10 cellular contexts compared by ENCODE assay signal in the genomic region with DNA sequence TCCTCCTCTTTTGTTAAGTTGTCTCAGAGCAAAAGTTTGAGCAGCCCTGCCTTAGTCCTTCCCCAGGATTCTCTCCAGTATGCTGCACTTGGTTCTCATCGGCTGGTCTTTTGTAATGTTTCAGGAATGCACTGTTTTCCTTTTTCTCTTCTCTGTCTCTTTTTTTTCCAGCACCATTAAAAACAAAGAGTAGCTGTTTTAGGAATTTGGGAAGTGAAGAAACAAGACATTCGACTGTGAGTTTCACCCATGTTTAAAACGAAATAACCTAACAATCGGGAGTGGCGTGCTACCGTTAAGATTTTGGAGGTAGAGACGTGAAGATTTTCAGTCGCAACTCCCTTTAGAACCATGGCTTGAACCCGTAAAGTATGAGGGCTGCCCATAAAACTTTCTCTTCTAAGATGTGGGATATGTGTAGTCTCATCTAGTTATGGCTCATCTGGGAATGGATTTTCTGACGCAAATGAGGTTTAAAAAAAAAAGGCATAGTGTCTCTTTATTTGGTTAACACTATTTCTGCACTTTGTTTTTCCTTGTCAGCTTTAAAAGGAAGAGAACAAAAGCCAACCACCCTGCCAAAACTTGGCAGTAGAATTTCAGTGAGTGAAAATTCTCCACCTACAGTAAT. TPM values are rescaled to one million over a fixed set of nuclear protein-coding genes. Genes with fewer than 3 reads are reported as not detected.
DNase-seq lines count a peak whose midpoint lies in the region; ATAC-seq and TF ChIP-seq lines count a peak whose summit lies in the region.
"Had no signal": no experiment of that assay in that cellular context is flagged by ENCODE, and none has a peak within 500 bp of the region (broad histone marks: within the 10 kb centered on the region; RNA-seq: fewer than 3 reads in every experiment).

No MANE protein-coding gene starts in this region.

- H3K9me3 ChIP-seq in SJSA1 (replicated peaks) (no peaks in the 10 kb centered on the region), ovary (no peaks in the 10 kb centered on the region), aorta (ENCODE audit: control insufficient read depth, low read length) (no peaks in the 10 kb centered on the region)
- H3K9me3 ChIP-seq in CD4-positive, alpha-beta memory T cell (ENCODE audit: control insufficient read depth in 1 of 2, low read length in 2 of 2), result no peaks in the 10 kb centered on the region

- H3K36me3 ChIP-seq in SJSA1 (no peaks in the 10 kb centered on the region), ovary (no peaks in the 10 kb centered on the region), aorta (ENCODE audit: control insufficient read depth in 1 of 2, insufficient read depth in 2 of 2, low read length in 1 of 2) (no peaks in the 10 kb centered on the region)
- no peaks in the 10 kb centered on the region for H3K36me3 ChIP-seq in CD4-positive, alpha-beta memory T cell (ENCODE audit: insufficient read depth, low read length)

- 3 to 16% (median 13%) methylated on average over 10 of the region's 10 CpGs for WGBS in ovary, 3 donors
- 1 to 7% methylated on average over 10 of the region's 10 CpGs for WGBS in aorta, 2 donors

- intact Hi-C loops in ovary (cut with DNase I) (loop anchor here in 1 of 4 donors (10.0 kb wide), 1 partner anchor 57 kb away; the partner anchor contains the start of gene PRIM2), aorta (cut with DNase I) (no loop called here)
- intact Hi-C loops in CD4-positive, alpha-beta memory T cell (cut with micrococcal nuclease), result no loop called here

- no peak overlapping the region for H3K27ac Mint-ChIP-seq in naive thymus-derived CD8-positive, alpha-beta T cell
- H3K27ac Mint-ChIP-seq in CD4-positive, alpha-beta memory T cell, result no peak overlapping the region

- H3K27me3 ChIP-seq in SJSA1 (replicated peaks) (no peaks in the 10 kb centered on the region), ovary (no peaks in the 10 kb centered on the region), aorta (ENCODE audit: control insufficient read depth in 1 of 2, insufficient read depth in 2 of 2, low read length in 1 of 2) (no peaks in the 10 kb centered on the region)
- no peaks in the 10 kb centered on the region for H3K27me3 ChIP-seq in CD4-positive, alpha-beta memory T cell (ENCODE audit: insufficient read depth, low read length)

- no peak for TF ChIP-seq CTCF in fibroblast of pulmonary artery (IDR thresholded peaks at IDR 0.05; ENCODE audit: low read length, missing control alignments)
- no peak for TF ChIP-seq CTCF in ovary (IDR thresholded peaks at IDR 0.05)

- H3K27me3 Mint-ChIP-seq in naive thymus-derived CD8-positive, alpha-beta T cell, result peaks cover under 1 to 30% (median 5%) of the 10 kb centered on the region in 5 donors
- peaks cover 1 to 2% of the 10 kb centered on the region in 2 donors for H3K27me3 Mint-ChIP-seq in CD4-positive, alpha-beta memory T cell

- no peak overlapping the region for H3K4me3 Mint-ChIP-seq in naive thymus-derived CD8-positive, alpha-beta T cell
- H3K4me3 Mint-ChIP-seq in CD4-positive, alpha-beta memory T cell, result no peak overlapping the region

- H3K9me3 Mint-ChIP-seq in naive thymus-derived CD8-positive, alpha-beta T cell, result no peaks in the 10 kb centered on the region
- no peaks in the 10 kb centered on the region for H3K9me3 Mint-ChIP-seq in CD4-positive, alpha-beta memory T cell

- peak; percentile 72 for ATAC-seq in aorta (ENCODE audit: low FRiP score)
- no peak for ATAC-seq in naive thymus-derived CD8-positive, alpha-beta T cell

- CTCF ChIA-PET in CD4-positive, alpha-beta memory T cell (lab: Charles Lee; ENCODE audit: partially characterized antibody), result interaction anchor here (1.2 kb wide), 1 partner anchor 9 kb away, joined by 4 read pairs; no protein-coding TSS in a partner anchor

- DNase-seq in SJSA1 (ENCODE audit: low read depth in 1 of 2, low spot score in 2 of 2), result peak in 1 of 2 experiments; percentile 87
- DNase-seq in fibroblast of pulmonary artery (ENCODE audit: low read depth), result peak; percentile 76
- DNase-seq in ovary, result no peak
- no peak for DNase-seq in aorta
- DNase-seq in naive thymus-derived CD8-positive, alpha-beta T cell, result no peak
- DNase-seq in CD4-positive, alpha-beta memory T cell, result no peak
- no peak for DNase-seq in activated CD4-positive, alpha-beta T cell treated with anti-CD3 and anti-CD28 coated beads, Interleukin-2, amount 50 U/mL, for 48 hours
- DNase-seq: effector CD4-positive, alpha-beta T cell; NCI-H146 had no signal

- no peaks in the 10 kb centered on the region for H3K4me1 Mint-ChIP-seq in naive thymus-derived CD8-positive, alpha-beta T cell
- no peaks in the 10 kb centered on the region for H3K4me1 Mint-ChIP-seq in CD4-positive, alpha-beta memory T cell

- POLR2A ChIA-PET in naive thymus-derived CD8-positive, alpha-beta T cell (lab: Charles Lee), result no interaction called here
- POLR2A ChIA-PET in CD4-positive, alpha-beta memory T cell (lab: Charles Lee; ENCODE audit: partially characterized antibody), result no interaction called here

- peak overlapping the region; percentile 22 for H3K4me3 ChIP-seq in SJSA1
- H3K4me3 ChIP-seq in fibroblast of pulmonary artery (replicated peaks; ENCODE audit: low read depth, low read length), result no peak overlapping the region
- H3K4me3 ChIP-seq in ovary, result peak overlapping the region; percentile 25
- peak overlapping the region in 1 of 2 donors; percentile 11 for H3K4me3 ChIP-seq in aorta (ENCODE audit: low read length in 2 of 2)
- no peak overlapping the region for H3K4me3 ChIP-seq in CD4-positive, alpha-beta memory T cell (ENCODE audit: low read length in 2 of 2)

- TF ChIP-seq EP300 in ovary (IDR thresholded peaks at IDR 0.05), result no peak

- peaks cover 60% of the 10 kb centered on the region for H3K4me1 ChIP-seq in SJSA1 (replicated peaks)
- peaks cover 13% of the 10 kb centered on the region for H3K4me1 ChIP-seq in ovary (ENCODE audit: insufficient read depth)
- H3K4me1 ChIP-seq in aorta (ENCODE audit: control insufficient read depth in 1 of 2, insufficient read depth in 2 of 2, low read length in 2 of 2), result peaks cover 2 to 16% of the 10 kb centered on the region in 2 donors
- no peaks in the 10 kb centered on the region for H3K4me1 ChIP-seq in CD4-positive, alpha-beta memory T cell (ENCODE audit: insufficient read depth, low read length)

- TF ChIP-seq POLR2A in ovary (IDR thresholded peaks at IDR 0.05), result no peak

- H3K27ac ChIP-seq in SJSA1, result peak overlapping the region; percentile 94
- peak overlapping the region; percentile 14 to 86 for H3K27ac ChIP-seq in ovary
- H3K27ac ChIP-seq in aorta (ENCODE audit: low read depth in 1 of 2, low read length in 2 of 2), result peak overlapping the region; percentile 92
- H3K27ac ChIP-seq in CD4-positive, alpha-beta memory T cell (ENCODE audit: low read depth, low read length), result no peak overlapping the region
- H3K27ac ChIP-seq: HL-60 had no signal

- H3K36me3 Mint-ChIP-seq in naive thymus-derived CD8-positive, alpha-beta T cell, result no peaks in the 10 kb centered on the region
- no peaks in the 10 kb centered on the region for H3K36me3 Mint-ChIP-seq in CD4-positive, alpha-beta memory T cell

RNA-seq across cellular contexts. Expression of gene RAB23, which starts 35.9 kb away (rescaled TPM):
- 77.8 and 94.3 TPM in 2 replicates for total RNA-seq in SJSA1 (2014; rRNA removed; shearing (Covaris generic))
- total RNA-seq in ovary (10 to 100 TPM; 14.2 to 24.7 (median 15.8) TPM), aorta (10 to 100 TPM; 55.9 to 59.2 TPM)
- polyA plus RNA-seq in ovary (10 to 100 TPM; 16.7 to 31.0 TPM), aorta (10 to 100 TPM; 24.8 to 47.1 TPM)
- total RNA-seq in naive thymus-derived CD8-positive, alpha-beta T cell, result 1 to 10 TPM in 1 of 2 experiments, under 1 TPM in 1; 0.73 to 1.3 TPM
- polyA plus RNA-seq in naive thymus-derived CD8-positive, alpha-beta T cell, result under 1 TPM; 0.53 to 0.97 (median 0.56) TPM
- total RNA-seq in CD4-positive, alpha-beta memory T cell, result 1 to 10 TPM; 1.4 to 1.6 TPM
- 1 to 10 TPM; 1.3 TPM for polyA plus RNA-seq in CD4-positive, alpha-beta memory T cell

RNA-seq across cellular contexts. Expression of gene PRIM2, which starts 59.4 kb away (rescaled TPM):
- 42.2 and 58.0 TPM in 2 replicates for total RNA-seq in SJSA1 (2014; rRNA removed; shearing (Covaris generic))
- 10 to 100 TPM in 4 of 7 donors, 1 to 10 TPM in 3; 8.9 to 12.0 (median 10.8) TPM for total RNA-seq in ovary
- 1 to 10 TPM; 5.9 to 7.6 TPM for polyA plus RNA-seq in ovary
- total RNA-seq in aorta, result 10 to 100 TPM in 1 of 2 donors, 1 to 10 TPM in 1; 9.3 to 12.3 TPM
- 1 to 10 TPM; 2.8 to 4.9 TPM for polyA plus RNA-seq in aorta
- total RNA-seq in naive thymus-derived CD8-positive, alpha-beta T cell, result 10 to 100 TPM; 11.6 to 15.1 TPM
- polyA plus RNA-seq in naive thymus-derived CD8-positive, alpha-beta T cell, result 1 to 10 TPM; 8.1 to 9.9 (median 8.4) TPM
- 10 to 100 TPM; 12.0 to 12.8 TPM for total RNA-seq in CD4-positive, alpha-beta memory T cell
- polyA plus RNA-seq in CD4-positive, alpha-beta memory T cell, result 1 to 10 TPM; 8.3 to 8.8 TPM

Comparison
In these comparisons a context has a peak if more than half of its experiments do, and no peak if none do; other contexts are left out.
1. H3K4me3 ChIP-seq: peak in SJSA1 (single experiment) and ovary (single experiment); none in fibroblast of pulmonary artery (single experiment) and CD4-positive, alpha-beta memory T cell (0 of 2).
2. RNA of gene RAB23, which starts 35.9 kb away (total RNA-seq): 77.8 to 94.3 TPM in SJSA1, 55.9 to 59.2 TPM in aorta and 14.2 to 24.7 TPM in ovary; 1.4 to 1.6 TPM in CD4-positive, alpha-beta memory T cell and 0.73 to 1.3 TPM in naive thymus-derived CD8-positive, alpha-beta T cell; every median in the first group is over 4 times any median in the second.